1 cellular context compared by ENCODE assay signal in genomic region chrX:1502853-1503252, GRCh38.
TF ChIP-seq lines count a peak whose summit lies in the region.

No MANE protein-coding gene starts in this region.

TF ChIP-seq in GM12878, 131 proteins besides CTCF, POLR2A, EP300 and RAD21:
- TF ChIP-seq MYB (IDR thresholded peaks at IDR 0.05; ENCODE audit: borderline replicate concordance, low read depth, low read length) = no peak
- no peak for TF ChIP-seq PAX5 (IDR thresholded peaks at IDR 0.05; ENCODE audit: borderline replicate concordance, low read depth, low read length)
- no peak for TF ChIP-seq HCFC1 (IDR thresholded peaks at IDR 0.05; ENCODE audit: low read length)
